8 cellular contexts compared by ENCODE assay signal in genomic region chr17:58232707-58233156, GRCh38. TPM values are rescaled to one million over a fixed set of nuclear protein-coding genes. Genes with fewer than 3 reads are reported as not detected.
DNase-seq lines count a peak whose midpoint lies in the region; ATAC-seq and TF ChIP-seq lines count a peak whose summit lies in the region.

No MANE protein-coding gene starts in this region.

- in situ Hi-C loops in G401 (cut with HindIII; ENCODE audit: low sequenced_read_pairs) = no loop called here

- DNase-seq in AG04450 (ENCODE audit: low read depth, low spot score) = peak; percentile 27
- DNase-seq in foreskin keratinocyte = peak; percentile 45 to 75
- no peak for DNase-seq in NCI-H2196 (lab: John Stamatoyannopoulos, UW; ENCODE audit: unreplicated experiment)
- no peak for DNase-seq in naive thymus-derived CD8-positive, alpha-beta T cell
- no peak for DNase-seq in G401 (ENCODE audit: low spot score)

- H3K27ac Mint-ChIP-seq in naive thymus-derived CD8-positive, alpha-beta T cell = no peak overlapping the region

- no peaks in the 10 kb centered on the region; the same call in 1 of the 2 replicates for H4K20me1 ChIP-seq in OCI-LY3 (ENCODE audit: insufficient read depth, low read length)

- no peak overlapping the region for H3K9ac ChIP-seq in OCI-LY3 (ENCODE audit: low read length)

- CTCF ChIA-PET in AG04450 (lab: Charles Lee) = interaction anchor here (1.1 to 1.3 kb wide), 2 partner anchors 14 to 17 kb away, joined by 3 to 8 read pairs; partner anchors contain the start of gene MKS1

- no peak overlapping the region for H3K27ac ChIP-seq in AG04450 (ENCODE audit: low read depth, low read length)
- no peak overlapping the region for H3K27ac ChIP-seq in OCI-LY3 (ENCODE audit: low read length)
- no peak overlapping the region for H3K27ac ChIP-seq in foreskin keratinocyte

- POLR2A ChIA-PET in AG04450 (lab: Yijun Ruan, JAX) = no interaction called here
- POLR2A ChIA-PET in naive thymus-derived CD8-positive, alpha-beta T cell (lab: Charles Lee) = interaction anchor here (1.6 kb wide), 1 partner anchor 9 kb away, joined by 4 read pairs; no protein-coding TSS in a partner anchor

- H3K9me3 Mint-ChIP-seq in naive thymus-derived CD8-positive, alpha-beta T cell = no peaks in the 10 kb centered on the region

- no peaks in the 10 kb centered on the region for H3K36me3 ChIP-seq in OCI-LY3 (replicated peaks; ENCODE audit: low read depth, low read length)

- no peaks in the 10 kb centered on the region for H3K9me3 ChIP-seq in AG04450 (ENCODE audit: control insufficient read depth, insufficient read depth, low read length)
- H3K9me3 ChIP-seq in OCI-LY3 (ENCODE audit: insufficient read depth, low read length) = no peaks in the 10 kb centered on the region

- H3K27me3 ChIP-seq in AG04450 (ENCODE audit: control insufficient read depth, insufficient read depth, low read length) = peaks cover 20% of the 10 kb centered on the region
- H3K27me3 ChIP-seq in OCI-LY3 (ENCODE audit: low read depth, low read length) = peaks cover 53% of the 10 kb centered on the region
- H3K27me3 ChIP-seq in foreskin keratinocyte = peaks cover 48% of the 10 kb centered on the region

- H3K4me1 Mint-ChIP-seq in naive thymus-derived CD8-positive, alpha-beta T cell = peaks cover 0 to 13% (median 0%) of the 10 kb centered on the region in 4 donors

- ATAC-seq in GM18517 (IDR thresholded peaks at IDR 0.05; ENCODE audit: unreplicated experiment) (peak; percentile 65), HG02798 (IDR thresholded peaks at IDR 0.05; ENCODE audit: poor library complexity, unreplicated experiment) (peak; percentile 76), foreskin keratinocyte (peak; percentile 95)
- no peak for ATAC-seq in naive thymus-derived CD8-positive, alpha-beta T cell

- TF ChIP-seq CTCF in AG04450 (IDR thresholded peaks at IDR 0.05; ENCODE audit: low read depth, low read length) (no peak), OCI-LY3 (IDR thresholded peaks at IDR 0.05; ENCODE audit: low read depth, low read length) (no peak), foreskin keratinocyte (conservative IDR thresholded peaks at IDR 0.05) (peak; percentile 33)

- H3K36me3 Mint-ChIP-seq in naive thymus-derived CD8-positive, alpha-beta T cell = no peaks in the 10 kb centered on the region

- H3K4me1 ChIP-seq in OCI-LY3 (ENCODE audit: low read length) = peaks cover 16% of the 10 kb centered on the region
- no peaks in the 10 kb centered on the region for H3K4me1 ChIP-seq in foreskin keratinocyte

- H3K4me3 ChIP-seq in AG04450 (ENCODE audit: low read depth, low read length) (no peak overlapping the region), OCI-LY3 (ENCODE audit: low read length) (no peak overlapping the region)

- peaks cover 8 to 39% (median 23%) of the 10 kb centered on the region in 5 donors for H3K27me3 Mint-ChIP-seq in naive thymus-derived CD8-positive, alpha-beta T cell

- H3K79me2 ChIP-seq in OCI-LY3 (ENCODE audit: low read length) = no peaks in the 10 kb centered on the region

- peak overlapping the region; percentile 29 for H3K4me2 ChIP-seq in OCI-LY3 (ENCODE audit: low read length)

- no peak overlapping the region for H3K4me3 Mint-ChIP-seq in naive thymus-derived CD8-positive, alpha-beta T cell

- no peak overlapping the region for H2AFZ ChIP-seq in OCI-LY3 (ENCODE audit: low read depth, low read length)

RNA-seq across cellular contexts. Expression of gene LPO, which starts 5.7 kb away (rescaled TPM):
- polyA plus RNA-seq in AG04450 (2011; rRNA removed) = not detected in 2 replicates
- polyA minus RNA-seq in AG04450 (2011; rRNA and poly(A)+ RNA removed) = not detected in 2 replicates
- not detected in 2 replicates for total RNA-seq in foreskin keratinocyte
- not detected in 2 replicates for polyA plus RNA-seq in foreskin keratinocyte
- total RNA-seq in naive thymus-derived CD8-positive, alpha-beta T cell = not detected
- polyA plus RNA-seq in naive thymus-derived CD8-positive, alpha-beta T cell = not detected
- not detected in 2 replicates for total RNA-seq in G401 (2014; rRNA removed; shearing (Covaris generic))

RNA-seq across cellular contexts. Expression of gene MKS1, which starts 13.7 kb away (rescaled TPM):
- polyA plus RNA-seq in AG04450 (2011; rRNA removed) (13.5 and 14.4 TPM in 2 replicates), foreskin keratinocyte (12.0 and 13.0 TPM in 2 replicates)
- polyA minus RNA-seq in AG04450 (2011; rRNA and poly(A)+ RNA removed) = 8.2 and 14.5 TPM in 2 replicates
- 13.2 and 14.2 TPM in 2 replicates for total RNA-seq in foreskin keratinocyte
- total RNA-seq in naive thymus-derived CD8-positive, alpha-beta T cell = 10 to 100 TPM; 23.0 to 28.5 TPM
- 10 to 100 TPM; 10.5 to 14.2 (median 13.0) TPM for polyA plus RNA-seq in naive thymus-derived CD8-positive, alpha-beta T cell
- total RNA-seq in G401 (2014; rRNA removed; shearing (Covaris generic)) = 15.3 and 17.8 TPM in 2 replicates

RNA-seq across cellular contexts. Expression of gene EPX, which starts 40.2 kb away (rescaled TPM):
- not detected in 2 replicates for polyA plus RNA-seq in AG04450 (2011; rRNA removed)
- not detected in 2 replicates for polyA minus RNA-seq in AG04450 (2011; rRNA and poly(A)+ RNA removed)
- not detected in 2 replicates for total RNA-seq in foreskin keratinocyte
- polyA plus RNA-seq in foreskin keratinocyte = not detected in 2 replicates
- not detected for total RNA-seq in naive thymus-derived CD8-positive, alpha-beta T cell
- not detected for polyA plus RNA-seq in naive thymus-derived CD8-positive, alpha-beta T cell
- total RNA-seq in G401 (2014; rRNA removed; shearing (Covaris generic)) = not detected in 2 replicates

RNA-seq across cellular contexts. Expression of gene MPO, which starts 48.0 kb away (rescaled TPM):
- not detected in 2 replicates for polyA plus RNA-seq in AG04450 (2011; rRNA removed)
- polyA minus RNA-seq in AG04450 (2011; rRNA and poly(A)+ RNA removed) = not detected in 2 replicates
- not detected in 2 replicates for total RNA-seq in foreskin keratinocyte
- not detected in 2 replicates for polyA plus RNA-seq in foreskin keratinocyte
- total RNA-seq in naive thymus-derived CD8-positive, alpha-beta T cell = not detected
- polyA plus RNA-seq in naive thymus-derived CD8-positive, alpha-beta T cell = not detected
- not detected in 2 replicates for total RNA-seq in G401 (2014; rRNA removed; shearing (Covaris generic))

Comparison
In these comparisons a context has a peak if more than half of its experiments do, and no peak if none do; other contexts are left out.
1. DNase-seq: peak in AG04450 (single experiment) and foreskin keratinocyte (2 of 2); none in NCI-H2196 (single experiment), naive thymus-derived CD8-positive, alpha-beta T cell (0 of 10) and G401 (single experiment).
2. ATAC-seq: peak in GM18517 (single experiment), HG02798 (single experiment) and foreskin keratinocyte (single experiment); none in naive thymus-derived CD8-positive, alpha-beta T cell (0 of 2).